1 cellular context compared by ENCODE assay signal in genomic region chr2:100237770-100238169, GRCh38.
TF ChIP-seq lines count a peak whose summit lies in the region.

No MANE protein-coding gene starts in this region.

TF ChIP-seq in IMR-90, 13 proteins besides CTCF, POLR2A, EP300 and RAD21 (continued from another document):
- no peak for TF ChIP-seq BHLHE40 (IDR thresholded peaks at IDR 0.05; ENCODE audit: low read depth, low read length)
- TF ChIP-seq RFX5 (IDR thresholded peaks at IDR 0.05; ENCODE audit: low read depth, low read length), result no peak
